Comparison of ENCODE assay signal across 8 cellular contexts in genomic region chr19:42693760-42694350, GRCh38. TPM values are rescaled to one million over a fixed set of nuclear protein-coding genes. Genes with fewer than 3 reads are reported as not detected.
DNase-seq lines count a peak whose midpoint lies in the region; ATAC-seq, FAIRE-seq and TF ChIP-seq lines count a peak whose summit lies in the region.

No MANE protein-coding gene starts in this region.

- CTCF ChIA-PET in A549 (lab: Yijun Ruan, JAX) = interaction anchor here (0.5 to 10.6 kb wide), 78 partner anchors 9 to 787 kb away, joined by 3 to 135 read pairs (median 4); partner anchors contain the start of genes PSG3 and PSG8

- DNase-seq in A549 (ENCODE audit: low read depth in 1 of 2, low spot score in 1 of 2) = peak; percentile 85 to 98
- peak; percentile 41 for DNase-seq in GM12865 (ENCODE audit: low read depth)
- peak; percentile 35 for DNase-seq in NCI-H69 (lab: John Stamatoyannopoulos, UW)
- peak; percentile 77 for DNase-seq in epithelial cell of esophagus (ENCODE audit: low read depth)
- DNase-seq in NCI-H524 treated with DMSO at 0.1 percent for 48 hours (lab: John Stamatoyannopoulos, UW) = no peak
- no peak for DNase-seq in ecto neural progenitor cell (ENCODE audit: low spot score)

- TF ChIP-seq EP300 in A549 (IDR thresholded peaks at IDR 0.05) = no peak

- TF ChIP-seq POLR2A in A549 (IDR thresholded peaks at IDR 0.05; ENCODE audit: low read length) = no peak

- H3K27ac ChIP-seq in A549 = no peak overlapping the region

- ATAC-seq in A549 = peak; percentile 97 to 99
- ATAC-seq in HG02759 (IDR thresholded peaks at IDR 0.05; ENCODE audit: unreplicated experiment) = no peak
- ATAC-seq in HG03442 (IDR thresholded peaks at IDR 0.05; ENCODE audit: unreplicated experiment) = no peak

- H3K4me2 ChIP-seq in A549 = no peak overlapping the region

- H3K4me3 ChIP-seq in A549 (no peak overlapping the region), GM12865 (ENCODE audit: low read depth, low read length) (no peak overlapping the region), epithelial cell of esophagus (ENCODE audit: low read length) (no peak overlapping the region)

- H3K4me1 ChIP-seq in A549 = no peaks in the 10 kb centered on the region

- WGBS in A549 (ENCODE audit: missing lambda C conversion rate) = 11% methylated on average over 5 of the region's 5 CpGs

- TF ChIP-seq RAD21 in A549 (conservative IDR thresholded peaks at IDR 0.05 in 1 of 2, IDR thresholded peaks at IDR 0.05 in 1 of 2) = peak; percentile 97 to 99

- POLR2A ChIA-PET in A549 (lab: Yijun Ruan, JAX) = no interaction called here

- H3K9me3 ChIP-seq in A549 = no peaks in the 10 kb centered on the region

- peak; percentile 99 for FAIRE-seq in A549 (lab: Jason Lieb, UNC)

- peak; percentile 99 for TF ChIP-seq CTCF in A549 (IDR thresholded peaks at IDR 0.05)
- TF ChIP-seq CTCF in GM12865 (IDR thresholded peaks at IDR 0.05; ENCODE audit: insufficient read depth, low read depth, low read length, missing control alignments) = peak; percentile 51
- TF ChIP-seq CTCF in epithelial cell of esophagus (IDR thresholded peaks at IDR 0.05; ENCODE audit: insufficient read depth, low read depth, low read length, missing control alignments) = peak; percentile 93

TF ChIP-seq in A549, 52 proteins besides CTCF, POLR2A, EP300 and RAD21:
- TF ChIP-seq MAX (IDR thresholded peaks at IDR 0.05) (0 out of 2 replicates have a peak, but pooled peaks have one; percentile 18), HMGXB4 (CRISPR knock-in tag; IDR thresholded peaks at IDR 0.05; ENCODE audit: borderline replicate concordance) (0 out of 2 replicates have a peak, but pooled peaks have one; percentile 7), REST (IDR thresholded peaks at IDR 0.05) (no peak), CHD4 (IDR thresholded peaks at IDR 0.05; ENCODE audit: borderline replicate concordance) (no peak), SMC3 (IDR thresholded peaks at IDR 0.05) (peak; percentile 93), ZSCAN20 (CRISPR knock-in tag; IDR thresholded peaks at IDR 0.05) (no peak), CEBPB (IDR thresholded peaks at IDR 0.05) (peak in 1 of 2 experiments; percentile 63; a peak in 2 of 4 replicates), EHMT2 (IDR thresholded peaks at IDR 0.05; ENCODE audit: low read depth) (no peak)

RNA-seq across cellular contexts. Expression of gene PSG3, which starts 46.4 kb away (rescaled TPM):
- polyA plus RNA-seq in A549 (2011; rRNA removed) (0.07 TPM in 1 of 2 replicates, not detected in the other), A549 (2017; fragmentation: RNase III; extraction: RNeasy Plus Mini Kit Qiagen cat#74134 plus additional on column Dnase treatment) (not detected in 3 replicates)
- polyA plus RNA-seq in A549 (2012; cell fraction: cytosol; rRNA removed) = not detected in 2 replicates
- not detected in 2 replicates for polyA plus RNA-seq in A549 (2012; cell fraction: nucleus; rRNA removed)
- polyA minus RNA-seq in A549 (2011; rRNA and poly(A)+ RNA removed) = not detected in 2 replicates

Comparison
In these comparisons a context has a peak if more than half of its experiments do, and no peak if none do; other contexts are left out.
1. ATAC-seq: peak in A549 (2 of 2); none in HG02759 (single experiment) and HG03442 (single experiment).
2. DNase-seq: peak in A549 (2 of 2), GM12865 (single experiment), NCI-H69 (single experiment) and epithelial cell of esophagus (single experiment); none in NCI-H524 treated with DMSO at 0.1 percent for 48 hours (single experiment) and ecto neural progenitor cell (single experiment).
3. Peak in every context shown above with its lines, with median percentiles within 50 percentile points of each other: CTCF ChIP-seq.